In genomic region chr1:107935396-107936064, GRCh38 we compare ENCODE assay signal across 7 cellular contexts. TPM values are rescaled to one million over a fixed set of nuclear protein-coding genes. Genes with fewer than 3 reads are reported as not detected.
A peak's percentile ranks its signal among the peaks of the same experiment; 100 is the strongest.
DNase-seq lines count a peak whose midpoint lies in the region; ATAC-seq and TF ChIP-seq lines count a peak whose summit lies in the region.

No MANE protein-coding gene starts in this region.

- no peaks in the 10 kb centered on the region for H3K27me3 ChIP-seq in RWPE2 (ENCODE audit: insufficient read depth, poor library complexity, severe bottlenecking)

- H3K4me3 ChIP-seq in RWPE2 (ENCODE audit: severe bottlenecking), result no peak overlapping the region
- no peak overlapping the region for H3K4me3 ChIP-seq in mucosa of descending colon

- no peak for TF ChIP-seq CTCF in RWPE2 (IDR thresholded peaks at IDR 0.05; ENCODE audit: poor library complexity, severe bottlenecking)
- no peak for TF ChIP-seq CTCF in mucosa of descending colon (IDR thresholded peaks at IDR 0.05)

- H3K36me3 ChIP-seq in RWPE2 (ENCODE audit: low read depth), result no peaks in the 10 kb centered on the region
- no peaks in the 10 kb centered on the region for H3K36me3 ChIP-seq in mucosa of descending colon (ENCODE audit: low read depth)

- intact Hi-C loops in mucosa of descending colon (cut with DNase I, micrococcal nuclease), result no loop called here

- H3K27ac ChIP-seq in RWPE2 (ENCODE audit: poor library complexity, severe bottlenecking), result peak overlapping the region; percentile 43

- peak; percentile 88 for ATAC-seq in HG02885 (IDR thresholded peaks at IDR 0.05; ENCODE audit: poor library complexity, unreplicated experiment)
- ATAC-seq in RWPE2 (ENCODE audit: low read depth), result no peak
- peak; percentile 67 for ATAC-seq in mucosa of descending colon

- H3K9me3 ChIP-seq in RWPE2 (ENCODE audit: severe bottlenecking) (no peaks in the 10 kb centered on the region), mucosa of descending colon (no peaks in the 10 kb centered on the region)

- peak; percentile 13 for DNase-seq in GM19238 (ENCODE audit: insufficient read length, low spot score)
- no peak for DNase-seq in RWPE2 (ENCODE audit: low spot score)
- DNase-seq in mucosa of descending colon, result no peak
- no peak for DNase-seq in NCI-H748 treated with DMSO at 0.1 percent for 48 hours (lab: John Stamatoyannopoulos, UW)
- DNase-seq in NCI-H2196 (lab: John Stamatoyannopoulos, UW; ENCODE audit: unreplicated experiment), result no peak
- DNase-seq in NCI-H2227 treated with DMSO at 0.1 percent for 48 hours (lab: John Stamatoyannopoulos, UW), result no peak

- H3K4me1 ChIP-seq in RWPE2 (ENCODE audit: insufficient read depth, poor library complexity, severe bottlenecking) (peaks cover 15% of the 10 kb centered on the region), mucosa of descending colon (ENCODE audit: low read depth) (no peaks in the 10 kb centered on the region)

RNA-seq across cellular contexts. Expression of gene VAV3, which starts 29.4 kb away (rescaled TPM):
- total RNA-seq in mucosa of descending colon, result 100 to 1,000 TPM in 2 of 3 donors, 10 to 100 TPM in 1; 41.3 to 142 (median 101) TPM
